Comparison of ENCODE assay signal across 13 cellular contexts in genomic region chr12:66813137-66813867, GRCh38.
DNase-seq lines count a peak whose midpoint lies in the region; ATAC-seq and TF ChIP-seq lines count a peak whose summit lies in the region.
"Had no signal": no experiment of that assay in that cellular context is flagged by ENCODE, and none has a peak within 500 bp of the region (broad histone marks: within the 10 kb centered on the region; RNA-seq: fewer than 3 reads in every experiment).

No MANE protein-coding gene starts in this region.

- H3K27ac ChIP-seq in foreskin keratinocyte, result no peak overlapping the region
- H3K27ac ChIP-seq: left lung had no signal

- no peak for TF ChIP-seq CTCF in foreskin keratinocyte (conservative IDR thresholded peaks at IDR 0.05)

- ATAC-seq in foreskin keratinocyte (peak; percentile 32), HG03159 (IDR thresholded peaks at IDR 0.05; ENCODE audit: unreplicated experiment) (no peak)
- ATAC-seq: left lung had no signal

- H3K4me1 ChIP-seq in foreskin keratinocyte, result peaks cover 12% of the 10 kb centered on the region
- H3K4me1 ChIP-seq: left lung had no signal

- H3K27me3 ChIP-seq in foreskin keratinocyte, result no peaks in the 10 kb centered on the region
- H3K27me3 ChIP-seq: left lung had no signal

- peak; percentile 66 for DNase-seq in DMS153 treated with DMSO at 0.1 percent for 48 hours (lab: John Stamatoyannopoulos, UW; ENCODE audit: unreplicated experiment)
- peak; percentile 13 for DNase-seq in HT-29 (ENCODE audit: low spot score)
- DNase-seq in NCI-H510A treated with DMSO at 0.1 percent for 48 hours (lab: John Stamatoyannopoulos, UW), result peak; percentile 73
- DNase-seq in foreskin keratinocyte, result peak in 1 of 2 donors; percentile 50
- no peak for DNase-seq in head of caudate nucleus
- no peak for DNase-seq in DMS79 treated with DMSO at 0.1 percent for 48 hours (lab: John Stamatoyannopoulos, UW)
- no peak for DNase-seq in SKM-1 treated with dmso at 0.1 percent for 144 hours (lab: John Stamatoyannopoulos, UW; ENCODE audit: unreplicated experiment)
- DNase-seq: DMS79, foreskin melanocyte, left lung, NCI-H2171 treated with DMSO at 0.1 percent for 48 hours, occipital lobe had no signal

- intact Hi-C loops in head of caudate nucleus (cut with DNase I), result no loop called here

Comparison
In these comparisons a context has a peak if more than half of its experiments do, and no peak if none do; other contexts are left out.
1. DNase-seq: peak in DMS153 treated with DMSO at 0.1 percent for 48 hours (single experiment), HT-29 (single experiment) and NCI-H510A treated with DMSO at 0.1 percent for 48 hours (single experiment); none in head of caudate nucleus (0 of 42), DMS79 treated with DMSO at 0.1 percent for 48 hours (single experiment) and SKM-1 treated with dmso at 0.1 percent for 144 hours (single experiment).